Comparison of ENCODE assay signal across 8 cellular contexts in the genomic region with DNA sequence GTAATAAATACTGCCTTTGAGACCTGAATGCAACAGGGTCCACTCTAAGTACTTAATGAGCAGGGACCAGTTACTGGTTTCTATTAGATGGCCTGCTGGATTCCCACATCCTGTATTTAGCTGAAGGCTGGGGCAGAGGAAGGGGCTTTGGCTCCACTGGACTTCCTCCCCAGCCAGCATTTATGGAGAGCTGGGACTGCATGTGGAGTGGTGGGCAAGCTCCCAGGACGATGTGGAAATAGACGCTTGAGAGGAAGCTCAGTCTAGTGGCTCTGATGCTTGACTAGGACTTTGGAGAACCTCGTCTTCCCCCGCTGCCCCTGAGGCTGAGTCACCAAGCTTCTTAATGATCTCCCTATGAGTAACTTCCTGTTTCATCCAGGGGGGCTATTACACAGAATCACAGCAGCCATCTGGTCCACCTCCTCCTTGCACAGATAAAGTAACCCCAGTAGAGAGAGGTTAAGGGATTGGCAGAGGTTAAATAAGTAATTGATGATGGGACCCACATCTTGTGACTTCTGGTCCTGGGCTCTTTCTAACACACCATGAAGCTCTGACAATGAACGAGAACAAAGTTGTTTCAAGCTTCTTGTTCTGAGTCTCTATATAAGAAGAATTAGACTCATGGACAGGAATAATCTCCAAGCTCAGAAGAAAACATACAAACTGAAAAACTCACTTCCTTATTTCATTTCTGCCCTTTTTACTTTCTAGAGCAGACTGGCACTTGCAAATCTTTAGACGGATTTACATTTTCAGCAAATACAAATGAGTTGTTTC.
DNase-seq lines count a peak whose midpoint lies in the region; ATAC-seq, FAIRE-seq and TF ChIP-seq lines count a peak whose summit lies in the region.

No MANE protein-coding gene starts in this region.

- no peaks in the 10 kb centered on the region for H3K36me3 ChIP-seq in liver (ENCODE audit: control insufficient read depth in 4 of 4, insufficient read depth in 3 of 4, low read depth in 1 of 4, low read length in 3 of 4)
- H3K36me3 ChIP-seq in HepG2 (replicated peaks in 1 of 2; ENCODE audit: control insufficient read depth in 1 of 2, insufficient read depth in 2 of 2, low read length in 2 of 2), result no peaks in the 10 kb centered on the region
- H3K36me3 ChIP-seq in Loucy (ENCODE audit: insufficient read depth, low read length), result no peaks in the 10 kb centered on the region
- H3K36me3 ChIP-seq in hepatocyte (replicated peaks; ENCODE audit: insufficient read depth, low read depth), result no peaks in the 10 kb centered on the region

- no peak overlapping the region for H3K4me3 Mint-ChIP-seq in activated naive CD8-positive, alpha-beta T cell treated with anti-CD3 and anti-CD28 coated beads, Interleukin-2, amount 10 ng/mL, durations not matched to agents 7 days and 5 days

- H3K9me3 ChIP-seq in liver (ENCODE audit: control insufficient read depth in 4 of 4, low read length in 3 of 4) (no peaks in the 10 kb centered on the region), HepG2 (ENCODE audit: low read length) (no peaks in the 10 kb centered on the region), Loucy (ENCODE audit: insufficient read depth, low read depth, low read length) (no peaks in the 10 kb centered on the region), hepatocyte (ENCODE audit: low read depth) (no peaks in the 10 kb centered on the region)

- TF ChIP-seq RAD21 in liver (IDR thresholded peaks at IDR 0.05) (no peak), HepG2 (CRISPR knock-in tag; IDR thresholded peaks at IDR 0.05) (no peak)

- intact Hi-C loops in HepG2 (cut with micrococcal nuclease; ENCODE audit: unreplicated experiment), result no loop called here

- DNase-seq in HepG2 (ENCODE audit: low spot score) (no peak), H54 (ENCODE audit: insufficient read length, low spot score) (peak; percentile 57), hepatocyte (ENCODE audit: low spot score) (peak; percentile 36), epidermal melanocyte (ENCODE audit: insufficient read length, low spot score) (no peak)
- no peak for DNase-seq in activated naive CD8-positive, alpha-beta T cell treated with anti-CD3 and anti-CD28 coated beads, Interleukin-2, amount 10 ng/mL, durations not matched to agents 7 days and 5 days
- peak; percentile 63 for DNase-seq in stimulated activated CD8-positive, alpha-beta memory T cell treated with anti-CD3 and anti-CD28 coated beads, Interleukin-4, amount 100 ng/mL, for 48 hours

- CTCF ChIA-PET in HepG2 (lab: Yijun Ruan, JAX; ENCODE audit: low intra/inter-chr PET ratio, low total read pairs), result no interaction called here

- H3K36me3 Mint-ChIP-seq in activated naive CD8-positive, alpha-beta T cell treated with anti-CD3 and anti-CD28 coated beads, Interleukin-2, amount 10 ng/mL, durations not matched to agents 7 days and 5 days, result no peaks in the 10 kb centered on the region

- POLR2A ChIA-PET in HepG2 (lab: Yijun Ruan, JAX), result no interaction called here
- POLR2A ChIA-PET in activated naive CD8-positive, alpha-beta T cell treated with anti-CD3 and anti-CD28 coated beads, Interleukin-2, amount 10 ng/mL, durations not matched to agents 7 days and 5 days (lab: Charles Lee), result interaction anchor here (0.6 kb wide), 1 partner anchor 125 kb away, joined by 3 read pairs; no protein-coding TSS in a partner anchor

- H3K9me3 Mint-ChIP-seq in activated naive CD8-positive, alpha-beta T cell treated with anti-CD3 and anti-CD28 coated beads, Interleukin-2, amount 10 ng/mL, durations not matched to agents 7 days and 5 days, result no peaks in the 10 kb centered on the region

- peaks cover 18% of the 10 kb centered on the region for H3K27me3 Mint-ChIP-seq in activated naive CD8-positive, alpha-beta T cell treated with anti-CD3 and anti-CD28 coated beads, Interleukin-2, amount 10 ng/mL, durations not matched to agents 7 days and 5 days

- H3K27ac ChIP-seq in liver (ENCODE audit: low read depth in 1 of 2, low read length in 2 of 2) (peak overlapping the region; percentile 1 to 74), HepG2 (ENCODE audit: extremely low read length, insufficient read depth, low read length) (no peak overlapping the region), hepatocyte (no peak overlapping the region)

- TF ChIP-seq CTCF in liver (IDR thresholded peaks at IDR 0.05; ENCODE audit: low read depth, low read length, missing input control) (no peak), HepG2 (CRISPR knock-in tag; IDR thresholded peaks at IDR 0.05) (no peak), Loucy (conservative IDR thresholded peaks at IDR 0.05; ENCODE audit: low read length) (no peak), hepatocyte (IDR thresholded peaks at IDR 0.05; ENCODE audit: poor library complexity) (no peak)

- H3K4me2 ChIP-seq in HepG2 (ENCODE audit: low read depth, low read length), result no peak overlapping the region
- H3K4me2 ChIP-seq in Loucy (ENCODE audit: low read depth, low read length, poor library complexity, severe bottlenecking), result peak overlapping the region; percentile 64
- H3K4me2 ChIP-seq in hepatocyte, result no peak overlapping the region

- H4K20me1 ChIP-seq in HepG2 (ENCODE audit: insufficient read depth, low read length) (no peaks in the 10 kb centered on the region), Loucy (ENCODE audit: insufficient read depth, low read length, poor library complexity, severe bottlenecking) (no peaks in the 10 kb centered on the region), hepatocyte (ENCODE audit: insufficient read depth, poor library complexity, severe bottlenecking) (no peaks in the 10 kb centered on the region)

- H3K4me1 Mint-ChIP-seq in activated naive CD8-positive, alpha-beta T cell treated with anti-CD3 and anti-CD28 coated beads, Interleukin-2, amount 10 ng/mL, durations not matched to agents 7 days and 5 days, result peaks cover 18% of the 10 kb centered on the region

- in situ Hi-C loops in HepG2 (cut with HindIII; ENCODE audit: extremely low pct_ligation_motif_present, low pct_unique_long_range_greater_than_20kb), result no loop called here

- no peak for ATAC-seq in HepG2
- ATAC-seq in activated naive CD8-positive, alpha-beta T cell treated with anti-CD3 and anti-CD28 coated beads, Interleukin-2, amount 10 ng/mL, durations not matched to agents 7 days and 5 days (ENCODE audit: low read depth), result peak; percentile 60

- no peaks in the 10 kb centered on the region for H3F3A ChIP-seq in Loucy (ENCODE audit: low read depth)

- no peak overlapping the region for H2AFZ ChIP-seq in HepG2 (ENCODE audit: low read length)
- H2AFZ ChIP-seq in Loucy (ENCODE audit: low read length), result peak overlapping the region; percentile 72
- H2AFZ ChIP-seq in hepatocyte, result no peak overlapping the region

- TF ChIP-seq POLR2A in HepG2 (IDR thresholded peaks at IDR 0.05; ENCODE audit: insufficient read depth in 1 of 2, low read depth in 2 of 2, low read length in 2 of 2) (no peak), H54 (IDR thresholded peaks at IDR 0.05; ENCODE audit: low read depth, low read length) (no peak)

- H3K9ac ChIP-seq in liver (ENCODE audit: low read depth in 1 of 2, low read length in 2 of 2) (no peak overlapping the region), HepG2 (ENCODE audit: insufficient read depth, low read depth, low read length) (no peak overlapping the region), Loucy (ENCODE audit: low read depth, low read length, poor library complexity, severe bottlenecking) (peak overlapping the region; percentile 4)

- FAIRE-seq in HepG2 (lab: Jason Lieb, UNC), result no peak
- FAIRE-seq in H54 (lab: Jason Lieb, UNC), result peak; percentile 91

- no TSS peak for BruUV-seq in HepG2 (replicated peaks; lab: Mats Ljungman, UMichigan)

- H3K79me2 ChIP-seq in HepG2 (ENCODE audit: insufficient read depth, low read length), result no peaks in the 10 kb centered on the region
- H3K79me2 ChIP-seq in Loucy (ENCODE audit: insufficient read depth, low read length), result no peaks in the 10 kb centered on the region
- H3K79me2 ChIP-seq in hepatocyte, result no peaks in the 10 kb centered on the region

- no peaks in the 10 kb centered on the region for H3K9me2 ChIP-seq in Loucy (replicated peaks; ENCODE audit: low read depth, low read length)
- H3K9me2 ChIP-seq in hepatocyte (replicated peaks; ENCODE audit: insufficient read depth), result no peaks in the 10 kb centered on the region

- H3K4me3 ChIP-seq in liver (ENCODE audit: low read depth in 1 of 3, low read length in 3 of 3), result no peak overlapping the region
- H3K4me3 ChIP-seq in HepG2 (replicated peaks in 1 of 3; ENCODE audit: insufficient read depth in 1 of 3, low read depth in 2 of 3, low read length in 3 of 3), result no peak overlapping the region
- H3K4me3 ChIP-seq in Loucy (ENCODE audit: low read length, poor library complexity, severe bottlenecking), result peak overlapping the region; percentile 50
- H3K4me3 ChIP-seq in hepatocyte, result no peak overlapping the region

- WGBS in liver, result 62% methylated on average over 6 of the region's 6 CpGs
- WGBS in HepG2 (ENCODE audit: low lambda C conversion rate), result 16% methylated on average over 3 of the region's 6 CpGs
- 62% methylated on average over 6 of the region's 6 CpGs for WGBS in hepatocyte (ENCODE audit: low lambda C conversion rate, missing lambda C conversion rate)

- H3K4me1 ChIP-seq in liver (ENCODE audit: control insufficient read depth in 4 of 4, insufficient read depth in 4 of 4, low read length in 3 of 4) (peaks cover 2 to 12% (median 8%) of the 10 kb centered on the region in 4 donors), HepG2 (ENCODE audit: insufficient read depth, low read length) (peaks cover 36% of the 10 kb centered on the region), Loucy (ENCODE audit: insufficient read depth, low read length, poor library complexity, severe bottlenecking) (peaks cover 17% of the 10 kb centered on the region), hepatocyte (ENCODE audit: insufficient read depth) (peaks cover 32% of the 10 kb centered on the region)

- TF ChIP-seq EP300 in HepG2 (IDR thresholded peaks at IDR 0.05; ENCODE audit: low read depth in 2 of 2, low read length in 2 of 2) (no peak), HepG2 (CRISPR knock-in tag; IDR thresholded peaks at IDR 0.05; ENCODE audit: borderline replicate concordance) (no peak)

- H3K27ac Mint-ChIP-seq in activated naive CD8-positive, alpha-beta T cell treated with anti-CD3 and anti-CD28 coated beads, Interleukin-2, amount 10 ng/mL, durations not matched to agents 7 days and 5 days, result no peak overlapping the region

- H3K27me3 ChIP-seq in liver (ENCODE audit: control insufficient read depth in 4 of 4, insufficient read depth in 4 of 4, low read length in 3 of 4) (no peaks in the 10 kb centered on the region), HepG2 (ENCODE audit: control insufficient read depth in 1 of 2, insufficient read depth in 2 of 2, low read length in 2 of 2) (peaks cover 0 to 19% of the 10 kb centered on the region in 2 experiments; a peak in 3 of 5 replicates), Loucy (ENCODE audit: insufficient read depth, low read length, poor library complexity, severe bottlenecking) (no peaks in the 10 kb centered on the region), hepatocyte (no peaks in the 10 kb centered on the region)

TF ChIP-seq in liver, 16 proteins besides CTCF, POLR2A, EP300 and RAD21:
- TF ChIP-seq HNF4G (IDR thresholded peaks at IDR 0.05) (no peak), JUND (IDR thresholded peaks at IDR 0.05) (peak in 1 of 2 donors; percentile 61)

TF ChIP-seq in HepG2, 621 proteins besides CTCF, POLR2A, EP300 and RAD21 (continues in another document):
- TF ChIP-seq ATF7-NPFF (CRISPR knock-in tag; IDR thresholded peaks at IDR 0.05; ENCODE audit: low read depth), result no peak

Comparison
In these comparisons a context has a peak if more than half of its experiments do, and no peak if none do; other contexts are left out.
1. H3K27ac ChIP-seq: peak in liver (2 of 2); none in HepG2 (single experiment) and hepatocyte (single experiment).
2. DNase-seq: peak in H54 (single experiment), hepatocyte (single experiment) and stimulated activated CD8-positive, alpha-beta memory T cell treated with anti-CD3 and anti-CD28 coated beads, Interleukin-4, amount 100 ng/mL, for 48 hours (single experiment); none in HepG2 (single experiment), activated naive CD8-positive, alpha-beta T cell treated with anti-CD3 and anti-CD28 coated beads, Interleukin-2, amount 10 ng/mL, durations not matched to agents 7 days and 5 days (single experiment) and epidermal melanocyte (single experiment).